Comparison of ENCODE assay signal across 12 cellular contexts in genomic region chr5:109399092-109399759, GRCh38. TPM values are rescaled to one million over a fixed set of nuclear protein-coding genes. Genes with fewer than 3 reads are reported as not detected.
A peak's percentile ranks its signal among the peaks of the same experiment; 100 is the strongest.
DNase-seq lines count a peak whose midpoint lies in the region; ATAC-seq and TF ChIP-seq lines count a peak whose summit lies in the region.
"Had no signal": no experiment of that assay in that cellular context is flagged by ENCODE, and none has a peak within 500 bp of the region (broad histone marks: within the 10 kb centered on the region; RNA-seq: fewer than 3 reads in every experiment).

No MANE protein-coding gene starts in this region.

- H3K27ac ChIP-seq in GM23338 (ENCODE audit: low read depth) = no peak overlapping the region
- H3K27ac ChIP-seq: C4-2B, neural progenitor cell had no signal

- H3K27me3 Mint-ChIP-seq in GM23338 (ENCODE audit: insufficient read depth, low read depth, poor library complexity) (peaks cover 1% of the 10 kb centered on the region), chondrocyte (ENCODE audit: low read depth) (no peaks in the 10 kb centered on the region)

- H3K4me3 ChIP-seq in GM23338 = no peak overlapping the region
- H3K4me3 ChIP-seq: neural progenitor cell had no signal

- no peaks in the 10 kb centered on the region for H3F3A ChIP-seq in GM23338 (replicated peaks; ENCODE audit: low read depth)

- no peaks in the 10 kb centered on the region for H3K27me3 ChIP-seq in GM23338 (ENCODE audit: insufficient read depth)
- H3K27me3 ChIP-seq: neural progenitor cell had no signal

- no peaks in the 10 kb centered on the region for H3K36me3 ChIP-seq in GM23338 (ENCODE audit: insufficient read depth)
- H3K36me3 ChIP-seq: neural progenitor cell had no signal

- H3K9me3 Mint-ChIP-seq in GM23338 = no peaks in the 10 kb centered on the region
- no peaks in the 10 kb centered on the region for H3K9me3 Mint-ChIP-seq in chondrocyte (ENCODE audit: low read depth)

- TF ChIP-seq CTCF in GM23338 (conservative IDR thresholded peaks at IDR 0.05; ENCODE audit: low read depth in 2 of 2) (no peak), chondrocyte (IDR thresholded peaks at IDR 0.05) (no peak)

- ATAC-seq in GM23338 (no peak), HG02610 (IDR thresholded peaks at IDR 0.05; ENCODE audit: unreplicated experiment) (no peak)
- ATAC-seq: HCT116 had no signal

- H4K20me1 ChIP-seq in GM23338 (replicated peaks; ENCODE audit: insufficient read depth) = peaks cover 7% of the 10 kb centered on the region; the same call in 1 of the 2 replicates

- DNase-seq in Ammon's horn (ENCODE audit: low spot score) = peak; percentile 36
- DNase-seq in GM23338 (ENCODE audit: low spot score) = no peak
- no peak for DNase-seq in chondrocyte (ENCODE audit: low spot score)
- DNase-seq in lung microvascular endothelial cell (ENCODE audit: low read depth in 2 of 2) = peak; percentile 21 to 34
- no peak for DNase-seq in SW 1271 (lab: John Stamatoyannopoulos, UW)
- DNase-seq in stimulated activated CD4-positive, alpha-beta T cell treated with anti-CD3 and anti-CD28 coated beads, Interleukin-2, amount 100 ng/mL, for 48 hours = no peak
- no peak for DNase-seq in NCI-H524 treated with DMSO at 0.1 percent for 48 hours (lab: John Stamatoyannopoulos, UW)
- DNase-seq: NCI-H2081 had no signal

- H3K4me1 Mint-ChIP-seq in GM23338 (peaks cover 9% of the 10 kb centered on the region), chondrocyte (ENCODE audit: low read depth) (peaks cover 59% of the 10 kb centered on the region)
- H3K4me1 Mint-ChIP-seq: neural progenitor cell had no signal

- no peak overlapping the region for H3K4me2 ChIP-seq in GM23338
- H3K4me2 ChIP-seq: neural progenitor cell had no signal

- H2AFZ ChIP-seq in GM23338 = no peak overlapping the region
- H2AFZ ChIP-seq: neural progenitor cell had no signal

- H3K4me3 Mint-ChIP-seq in GM23338 (no peak overlapping the region), chondrocyte (ENCODE audit: unreplicated experiment) (no peak overlapping the region)
- H3K4me3 Mint-ChIP-seq: neural progenitor cell had no signal

- H3K4me1 ChIP-seq in GM23338 (ENCODE audit: insufficient read depth) = no peaks in the 10 kb centered on the region
- H3K4me1 ChIP-seq: neural progenitor cell had no signal

- H3K27ac Mint-ChIP-seq in GM23338 (peak overlapping the region; percentile 7; the same call in 1 of the 2 replicates), chondrocyte (ENCODE audit: unreplicated experiment) (peak overlapping the region; percentile 74)
- H3K27ac Mint-ChIP-seq: neural progenitor cell had no signal

- no peaks in the 10 kb centered on the region for H3K9me2 ChIP-seq in GM23338 (ENCODE audit: insufficient read depth)

- H3K36me3 Mint-ChIP-seq in GM23338 (ENCODE audit: low read depth) (no peaks in the 10 kb centered on the region; the same call in 2 of the 3 replicates), chondrocyte (ENCODE audit: low read depth) (peaks cover 2% of the 10 kb centered on the region)

- H3K79me2 ChIP-seq in GM23338 (replicated peaks; ENCODE audit: insufficient read depth) = peaks cover 99% of the 10 kb centered on the region

TF ChIP-seq in GM23338, 12 proteins besides CTCF, POLR2A, EP300 and RAD21 (continues in another document):
- no peak for TF ChIP-seq ZNF331 (CRISPR knock-in tag; IDR thresholded peaks at IDR 0.05; ENCODE audit: low read depth)
- TF ChIP-seq ETS1 (IDR thresholded peaks at IDR 0.05) = no peak
- TF ChIP-seq REST (IDR thresholded peaks at IDR 0.05; ENCODE audit: unreplicated experiment) = no peak
- no peak for TF ChIP-seq STAT1 (IDR thresholded peaks at IDR 0.05; ENCODE audit: unreplicated experiment)
- no peak for TF ChIP-seq CREB1 (CRISPR knock-in tag; IDR thresholded peaks at IDR 0.05; ENCODE audit: low read depth)
- no peak for TF ChIP-seq POLR2AphosphoS5 (IDR thresholded peaks at IDR 0.05; ENCODE audit: low read depth)
- TF ChIP-seq EZH2 (IDR thresholded peaks at IDR 0.05; ENCODE audit: low read depth, unreplicated experiment) = no peak
- no peak for TF ChIP-seq EZH2phosphoT487 (IDR thresholded peaks at IDR 0.05; ENCODE audit: unreplicated experiment)
- no peak for TF ChIP-seq JUNB (IDR thresholded peaks at IDR 0.05; ENCODE audit: unreplicated experiment)
- TF ChIP-seq ZNF114 (CRISPR knock-in tag; IDR thresholded peaks at IDR 0.05) = no peak
- TF ChIP-seq NANOG (IDR thresholded peaks at IDR 0.05; ENCODE audit: borderline replicate concordance) = no peak

RNA-seq across cellular contexts. Expression of gene PJA2, which starts 10.5 kb away (rescaled TPM):
- total RNA-seq in GM23338 (2014; rRNA removed; shearing (Covaris generic)) = 62.5 and 65.3 TPM in 2 replicates
- 30.3 and 31.5 TPM in 2 replicates for polyA plus RNA-seq in GM23338 (2016; fragmentation: Nextera tagmentation; extraction: Ambion mirVana)
- total RNA-seq in chondrocyte (106 to 110 TPM (median 107 TPM) in 3 replicates), lung microvascular endothelial cell (47.3 and 70.6 TPM in 2 replicates)

Comparison
In these comparisons a context has a peak if more than half of its experiments do, and no peak if none do; other contexts are left out.
1. DNase-seq: peak in Ammon's horn (single experiment) and lung microvascular endothelial cell (2 of 2); none in GM23338 (single experiment), chondrocyte (single experiment), SW 1271 (0 of 2), stimulated activated CD4-positive, alpha-beta T cell treated with anti-CD3 and anti-CD28 coated beads, Interleukin-2, amount 100 ng/mL, for 48 hours (0 of 2) and NCI-H524 treated with DMSO at 0.1 percent for 48 hours (single experiment).